17 cellular contexts compared by ENCODE assay signal in genomic region chr4:148017801-148018200, GRCh38.
A peak's percentile ranks its signal among the peaks of the same experiment; 100 is the strongest.
DNase-seq lines count a peak whose midpoint lies in the region; ATAC-seq and TF ChIP-seq lines count a peak whose summit lies in the region.
"Had no signal": no experiment of that assay in that cellular context is flagged by ENCODE, and none has a peak within 500 bp of the region (broad histone marks: within the 10 kb centered on the region; RNA-seq: fewer than 3 reads in every experiment).

No MANE protein-coding gene starts in this region.

- peaks cover 82% of the 10 kb centered on the region for H3K79me2 ChIP-seq in GM23248 (ENCODE audit: insufficient read depth)

- H4K20me1 ChIP-seq in GM23248 (ENCODE audit: insufficient read depth) = no peaks in the 10 kb centered on the region

- no peak overlapping the region for H3K9ac ChIP-seq in rectal smooth muscle tissue (ENCODE audit: low read length)
- no peak overlapping the region for H3K9ac ChIP-seq in GM23248

- peaks cover 11% of the 10 kb centered on the region for H3K4me1 ChIP-seq in rectal smooth muscle tissue (ENCODE audit: control insufficient read depth, insufficient read depth, low read length)
- H3K4me1 ChIP-seq in GM23248 (ENCODE audit: insufficient read depth) = no peaks in the 10 kb centered on the region
- H3K4me1 ChIP-seq: colonic mucosa had no signal

- no peaks in the 10 kb centered on the region for H3K9me2 ChIP-seq in GM23248 (ENCODE audit: insufficient read depth)

- DNase-seq in LNCaP clone FGC (ENCODE audit: low read depth) (peak; percentile 88), dermis blood vessel endothelial cell (peak; percentile 88), left ventricle myocardium superior (peak; percentile 40), islet precursor cell (no peak), substantia nigra (lab: John Stamatoyannopoulos, UW) (no peak), GM23248 (no peak), H7 (no peak)
- DNase-seq: activated CD4-positive, CD25-positive, alpha-beta regulatory T cell; amygdala; colonic mucosa; natural killer cell; NCI-H1048; T-cell had no signal

- in situ Hi-C loops in GM23248 (cut with MboI) = no loop called here

- WGBS in GM23248 (ENCODE audit: low coverage in 1 of 2, low lambda C conversion rate in 2 of 2, missing lambda C conversion rate in 2 of 2), 2 experiments = 45 to 64% methylated on average over 5 of the region's 5 CpGs

- H3K27me3 ChIP-seq in rectal smooth muscle tissue (ENCODE audit: control insufficient read depth, insufficient read depth, low read length) (no peaks in the 10 kb centered on the region), GM23248 (replicated peaks; ENCODE audit: insufficient read depth) (no peaks in the 10 kb centered on the region), H7 (ENCODE audit: control insufficient read depth, insufficient read depth, low read length) (no peaks in the 10 kb centered on the region)
- H3K27me3 ChIP-seq: colonic mucosa had no signal

- no peaks in the 10 kb centered on the region for H3K36me3 ChIP-seq in rectal smooth muscle tissue (ENCODE audit: control insufficient read depth, insufficient read depth, low read length)
- no peaks in the 10 kb centered on the region for H3K36me3 ChIP-seq in GM23248 (ENCODE audit: low read depth)
- H3K36me3 ChIP-seq in H7 (replicated peaks; ENCODE audit: control insufficient read depth, insufficient read depth, low read length) = no peaks in the 10 kb centered on the region
- H3K36me3 ChIP-seq: colonic mucosa had no signal

- peak overlapping the region; percentile 0 for H3K27ac ChIP-seq in rectal smooth muscle tissue (ENCODE audit: low read depth, low read length)
- no peak overlapping the region for H3K27ac ChIP-seq in substantia nigra (ENCODE audit: low read depth, low read length, poor library complexity, severe bottlenecking)
- no peak overlapping the region for H3K27ac ChIP-seq in GM23248
- H3K27ac ChIP-seq: colonic mucosa, HL-60 had no signal

- H3K4me3 ChIP-seq in LNCaP clone FGC (ENCODE audit: low read depth, low read length) (no peak overlapping the region; the same call in 1 of the 2 replicates), rectal smooth muscle tissue (ENCODE audit: low read length) (no peak overlapping the region), GM23248 (no peak overlapping the region), H7 (ENCODE audit: insufficient read depth, low read depth, low read length) (no peak overlapping the region)
- H3K4me3 ChIP-seq: colonic mucosa, K562 had no signal

- H2AFZ ChIP-seq in GM23248 = no peak overlapping the region

- H3K4me2 ChIP-seq in GM23248 (ENCODE audit: unreplicated experiment) = no peak overlapping the region

- TF ChIP-seq CTCF in LNCaP clone FGC (IDR thresholded peaks at IDR 0.05; ENCODE audit: control insufficient read depth, extremely low read depth, insufficient read depth) = no peak

- intact Hi-C loops in left ventricle myocardium superior (cut with micrococcal nuclease) = no loop called here

- H3F3A ChIP-seq in GM23248 (ENCODE audit: insufficient read depth) = peaks cover 4% of the 10 kb centered on the region; the same call in 1 of the 2 replicates

- H3K9me3 ChIP-seq in GM23248 (ENCODE audit: low read depth) = no peaks in the 10 kb centered on the region
- H3K9me3 ChIP-seq: colonic mucosa had no signal

- peak; percentile 81 for ATAC-seq in left ventricle myocardium superior
- ATAC-seq: activated T-helper 17 cell treated with anti-CD3 and anti-CD28 coated beads, Interleukin-2, amount 50 U/mL, for 72 hours; K562; natural killer cell; T-cell had no signal

Comparison
In these comparisons a context has a peak if more than half of its experiments do, and no peak if none do; other contexts are left out.
1. DNase-seq: peak in LNCaP clone FGC (single experiment), dermis blood vessel endothelial cell (single experiment) and left ventricle myocardium superior (single experiment); none in islet precursor cell (single experiment), substantia nigra (0 of 49), GM23248 (single experiment) and H7 (single experiment).